ENCODE assay signal across 24 cellular contexts in genomic region chr20:24742436-24742835, GRCh38.
DNase-seq lines count a peak whose midpoint lies in the region; ATAC-seq and TF ChIP-seq lines count a peak whose summit lies in the region.
"Had no signal": no experiment of that assay in that cellular context is flagged by ENCODE, and none has a peak within 500 bp of the region (broad histone marks: within the 10 kb centered on the region; RNA-seq: fewer than 3 reads in every experiment).

No MANE protein-coding gene starts in this region.

- peaks cover 34 to 40% of the 10 kb centered on the region in 2 donors for H3K4me1 ChIP-seq in thyroid gland

- no peak for TF ChIP-seq CTCF in thyroid gland (IDR thresholded peaks at IDR 0.05)

- H3K4me3 ChIP-seq in thyroid gland (replicated peaks in 1 of 3): no peak overlapping the region
- H3K4me3 ChIP-seq: BLaER1 treated with 17β-estradiol and CSF1 and Interleukin-3, amounts not matched to agents 10 nM and 100 nM; GM23338; SJSA1 had no signal

- intact Hi-C loops in thyroid gland (cut with DNase I): no loop called here

- no peaks in the 10 kb centered on the region for H3K27me3 ChIP-seq in thyroid gland
- H3K27me3 ChIP-seq: BLaER1 treated with 17β-estradiol and CSF1 and Interleukin-3, amounts not matched to agents 10 nM and 100 nM; SJSA1 had no signal

- no peak for TF ChIP-seq POLR2A in thyroid gland (IDR thresholded peaks at IDR 0.05)

- peak; percentile 49 for DNase-seq in activated CD8-positive, alpha-beta memory T cell treated with anti-CD3 and anti-CD28 coated beads for 24 hours
- DNase-seq in activated CD8-positive, alpha-beta memory T cell treated with anti-CD3 and anti-CD28 coated beads, Interleukin-2, amount 50 U/mL, for 48 hours: no peak
- peak; percentile 29 for DNase-seq in NCI-H1092 treated with DMSO at 0.1 percent for 48 hours (lab: John Stamatoyannopoulos, UW)
- DNase-seq in ecto neural progenitor cell (ENCODE audit: low spot score): peak; percentile 32
- peak; percentile 30 to 33 for DNase-seq in thyroid gland
- DNase-seq in NCI-H2196 (lab: John Stamatoyannopoulos, UW; ENCODE audit: unreplicated experiment): no peak
- DNase-seq: AML-193; CD4-positive, alpha-beta T cell; H9; MM.1S; NCI-H1417 treated with DMSO at 0.1 percent for 48 hours; NCI-H1694 treated with DMSO at 0.1 percent for 48 hours; NCI-H2171 treated with DMSO at 0.1 percent for 48 hours; NCI-H524 treated with DMSO at 0.1 percent for 48 hours; NCI-H82; Right ventricle myocardium superior; RPMI8226 had no signal

- no peak overlapping the region for H3K27ac ChIP-seq in thyroid gland
- H3K27ac ChIP-seq: BLaER1 treated with 17β-estradiol and CSF1 and Interleukin-3, amounts not matched to agents 10 nM and 100 nM; HL-60; KMS-11; SJSA1 had no signal

- H3K36me3 ChIP-seq in thyroid gland: no peaks in the 10 kb centered on the region
- H3K36me3 ChIP-seq: BLaER1 treated with 17β-estradiol and CSF1 and Interleukin-3, amounts not matched to agents 10 nM and 100 nM; SJSA1 had no signal

- H3K9me3 ChIP-seq in thyroid gland: no peaks in the 10 kb centered on the region
- H3K9me3 ChIP-seq: BLaER1 treated with 17β-estradiol and CSF1 and Interleukin-3, amounts not matched to agents 10 nM and 100 nM; SJSA1 had no signal

- ATAC-seq in GM18517 (IDR thresholded peaks at IDR 0.05; ENCODE audit: unreplicated experiment): no peak
- ATAC-seq in activated CD4-positive, CD25-positive, alpha-beta regulatory T cell treated with anti-CD3 and anti-CD28 coated beads, Interleukin-2, amount 50 U/mL, for 24 hours: no peak
- ATAC-seq: GM23338 had no signal

- WGBS in thyroid gland, 2 donors: 54 to 90% methylated on average over 2 to 6 of the region's 7 CpGs

Comparison
In these comparisons a context has a peak if more than half of its experiments do, and no peak if none do; other contexts are left out.
1. DNase-seq: peak in activated CD8-positive, alpha-beta memory T cell treated with anti-CD3 and anti-CD28 coated beads for 24 hours (single experiment), NCI-H1092 treated with DMSO at 0.1 percent for 48 hours (single experiment), ecto neural progenitor cell (single experiment) and thyroid gland (2 of 2); none in activated CD8-positive, alpha-beta memory T cell treated with anti-CD3 and anti-CD28 coated beads, Interleukin-2, amount 50 U/mL, for 48 hours (single experiment) and NCI-H2196 (single experiment).